Comparison of ENCODE assay signal across 18 cellular contexts in genomic region chr11:45578286-45578685, GRCh38.
DNase-seq lines count a peak whose midpoint lies in the region; ATAC-seq and TF ChIP-seq lines count a peak whose summit lies in the region.
"Had no signal": no experiment of that assay in that cellular context is flagged by ENCODE, and none has a peak within 500 bp of the region (broad histone marks: within the 10 kb centered on the region; RNA-seq: fewer than 3 reads in every experiment).

No MANE protein-coding gene starts in this region.

- no peaks in the 10 kb centered on the region for H3K9me3 ChIP-seq in SK-N-SH

- H3K27me3 Mint-ChIP-seq in brain: peaks cover 26% of the 10 kb centered on the region

- no peak overlapping the region for H3K4me3 ChIP-seq in SK-N-SH (ENCODE audit: low read depth in 2 of 2, low read length in 1 of 2)
- H3K4me3 ChIP-seq: PC-9 had no signal

- POLR2A ChIA-PET in SK-N-SH (lab: Yijun Ruan, JAX): no interaction called here

- H3F3A ChIP-seq in SK-N-SH (replicated peaks; ENCODE audit: insufficient read depth): no peaks in the 10 kb centered on the region

- no peak overlapping the region for H2AFZ ChIP-seq in SK-N-SH (ENCODE audit: low read depth)
- H2AFZ ChIP-seq: PC-9 had no signal

- H3K4me2 ChIP-seq in SK-N-SH: no peak overlapping the region
- H3K4me2 ChIP-seq: PC-9 had no signal

- H3K79me2 ChIP-seq in SK-N-SH (ENCODE audit: insufficient read depth): no peaks in the 10 kb centered on the region

- DNase-seq in SK-N-SH (peak; percentile 27), pons (ENCODE audit: low spot score) (no peak), NCI-H1092 (lab: John Stamatoyannopoulos, UW) (no peak)
- DNase-seq: ACHN; CD4-positive, alpha-beta memory T cell; DND-41; GF-D8; GOT3; NCI-H1092 treated with DMSO at 0.1 percent for 48 hours; NCI-H2029; NCI-H510A; PC-9 had no signal

- H4K20me1 ChIP-seq in SK-N-SH (ENCODE audit: insufficient read depth): no peaks in the 10 kb centered on the region

- no peaks in the 10 kb centered on the region for H3K36me3 Mint-ChIP-seq in brain
- H3K36me3 Mint-ChIP-seq: CD4-positive, alpha-beta memory T cell; IgD-negative memory B cell had no signal

- no peaks in the 10 kb centered on the region for H3K4me1 ChIP-seq in SK-N-SH (ENCODE audit: control insufficient read depth in 1 of 2, insufficient read depth in 2 of 2, low read depth in 1 of 2, low read length in 1 of 2)

- no peak overlapping the region for H3K27ac ChIP-seq in SK-N-SH (ENCODE audit: low read depth in 2 of 2, low read length in 1 of 2)
- H3K27ac ChIP-seq: PC-9 had no signal

- no peak for TF ChIP-seq CTCF in SK-N-SH (IDR thresholded peaks at IDR 0.05)
- no peak for TF ChIP-seq CTCF in brain (conservative IDR thresholded peaks at IDR 0.05)

- H3K27me3 ChIP-seq in SK-N-SH (ENCODE audit: insufficient read depth): no peaks in the 10 kb centered on the region

- CTCF ChIA-PET in SK-N-SH (lab: Yijun Ruan, JAX): interaction anchor here (1.0 to 2.1 kb wide), 3 partner anchors 77 to 207 kb away, joined by 4 to 6 read pairs (median 5); no protein-coding TSS in a partner anchor

- no peak for TF ChIP-seq EP300 in SK-N-SH (IDR thresholded peaks at IDR 0.05; ENCODE audit: borderline replicate concordance in 1 of 2, low read depth in 1 of 2, low read length in 1 of 2)
- no peak for TF ChIP-seq EP300 in Ishikawa (IDR thresholded peaks at IDR 0.05; ENCODE audit: borderline replicate concordance)

- ATAC-seq in SK-N-SH treated with all-trans-retinoic acid at 6 μM for 48 hours: no peak
- no peak for ATAC-seq in HG03175 (IDR thresholded peaks at IDR 0.05; ENCODE audit: unreplicated experiment)

- H3K9me2 ChIP-seq in SK-N-SH: no peaks in the 10 kb centered on the region

- 35% methylated on average over 3 of the region's 3 CpGs for WGBS in SK-N-SH (ENCODE audit: low lambda C conversion rate)

- no peaks in the 10 kb centered on the region for H3K36me3 ChIP-seq in SK-N-SH (replicated peaks in 1 of 2; ENCODE audit: control insufficient read depth in 1 of 2, insufficient read depth in 2 of 2, low read length in 1 of 2)

- peak overlapping the region in 1 of 5 experiments; percentile 24 for H3K4me3 Mint-ChIP-seq in brain
- H3K4me3 Mint-ChIP-seq: B cell; CD4-positive, alpha-beta memory T cell; IgD-negative memory B cell had no signal

- H3K4me1 Mint-ChIP-seq in brain: peaks cover 38% of the 10 kb centered on the region
- H3K4me1 Mint-ChIP-seq: B cell; CD4-positive, alpha-beta memory T cell had no signal

- TF ChIP-seq RAD21 in SK-N-SH (IDR thresholded peaks at IDR 0.05; ENCODE audit: low read length): no peak
- TF ChIP-seq RAD21 in Ishikawa (IDR thresholded peaks at IDR 0.05; ENCODE audit: low read depth): no peak

- H3K27ac Mint-ChIP-seq in brain: peak overlapping the region in 3 of 5 experiments; percentile 44 to 82 (median 46)
- H3K27ac Mint-ChIP-seq: B cell, IgD-negative memory B cell had no signal

- peaks cover 0 to 11% (median 0%) of the 10 kb centered on the region in 5 experiments for H3K9me3 Mint-ChIP-seq in brain
- H3K9me3 Mint-ChIP-seq: CD4-positive, alpha-beta memory T cell had no signal

- H3K9ac ChIP-seq in SK-N-SH: no peak overlapping the region

TF ChIP-seq in SK-N-SH, 30 proteins besides CTCF, POLR2A, EP300 and RAD21:
- no peak for TF ChIP-seq SIN3A (IDR thresholded peaks at IDR 0.05; ENCODE audit: borderline replicate concordance, low read depth, low read length)
- TF ChIP-seq USF1 (IDR thresholded peaks at IDR 0.05; ENCODE audit: borderline replicate concordance, low read depth): peak; percentile 32; the same call in 1 of the 2 replicates
- TF ChIP-seq TCF12 (IDR thresholded peaks at IDR 0.05): no peak
- no peak for TF ChIP-seq TAF1 (IDR thresholded peaks at IDR 0.05; ENCODE audit: borderline replicate concordance, low read depth, low read length)
TF ChIP-seq in SK-N-SH: peak in this region for 1.

TF ChIP-seq in SK-N-SH treated with all-trans-retinoic acid at 6 μM for 48 hours, 23 proteins besides CTCF, POLR2A, EP300 and RAD21 (continues in another document):
- TF ChIP-seq SNAI2 (CRISPR knock-in tag; IDR thresholded peaks at IDR 0.05) (no peak), OSR1 (CRISPR knock-in tag; IDR thresholded peaks at IDR 0.05) (no peak), CSDC2 (CRISPR knock-in tag; IDR thresholded peaks at IDR 0.05) (no peak), TCF4 (CRISPR knock-in tag; IDR thresholded peaks at IDR 0.05; ENCODE audit: borderline replicate concordance) (no peak), CREB5 (CRISPR knock-in tag; IDR thresholded peaks at IDR 0.05; ENCODE audit: low read depth) (no peak), PPARA (CRISPR knock-in tag; IDR thresholded peaks at IDR 0.05; ENCODE audit: borderline replicate concordance) (no peak), ARNTL (CRISPR knock-in tag; IDR thresholded peaks at IDR 0.05; ENCODE audit: borderline replicate concordance, low read depth) (no peak), ESRRG (CRISPR knock-in tag; IDR thresholded peaks at IDR 0.05) (no peak), ZFP30 (CRISPR knock-in tag; IDR thresholded peaks at IDR 0.05) (no peak), BACH2 (CRISPR knock-in tag; IDR thresholded peaks at IDR 0.05; ENCODE audit: borderline replicate concordance) (no peak), PATZ1 (CRISPR knock-in tag; IDR thresholded peaks at IDR 0.05; ENCODE audit: borderline replicate concordance) (no peak), RARB (CRISPR knock-in tag; IDR thresholded peaks at IDR 0.05) (no peak)

TF ChIP-seq in Ishikawa, 13 proteins besides CTCF, POLR2A, EP300 and RAD21:
- peak; percentile 61; the same call in 1 of the 2 replicates for TF ChIP-seq USF1 (IDR thresholded peaks at IDR 0.05)
- TF ChIP-seq REST (IDR thresholded peaks at IDR 0.05; ENCODE audit: low read depth): no peak
- no peak for TF ChIP-seq NFIC (IDR thresholded peaks at IDR 0.05)
TF ChIP-seq in Ishikawa: peak in this region for 1.
